Comparison of ENCODE assay signal across 1 cellular context in genomic region chr16:23941963-23942564, GRCh38.
TF ChIP-seq lines count a peak whose summit lies in the region.

No MANE protein-coding gene starts in this region.

TF ChIP-seq in K562, 482 proteins besides CTCF, POLR2A, EP300 and RAD21 (continued from another document):
- TF ChIP-seq, protein P1, sequence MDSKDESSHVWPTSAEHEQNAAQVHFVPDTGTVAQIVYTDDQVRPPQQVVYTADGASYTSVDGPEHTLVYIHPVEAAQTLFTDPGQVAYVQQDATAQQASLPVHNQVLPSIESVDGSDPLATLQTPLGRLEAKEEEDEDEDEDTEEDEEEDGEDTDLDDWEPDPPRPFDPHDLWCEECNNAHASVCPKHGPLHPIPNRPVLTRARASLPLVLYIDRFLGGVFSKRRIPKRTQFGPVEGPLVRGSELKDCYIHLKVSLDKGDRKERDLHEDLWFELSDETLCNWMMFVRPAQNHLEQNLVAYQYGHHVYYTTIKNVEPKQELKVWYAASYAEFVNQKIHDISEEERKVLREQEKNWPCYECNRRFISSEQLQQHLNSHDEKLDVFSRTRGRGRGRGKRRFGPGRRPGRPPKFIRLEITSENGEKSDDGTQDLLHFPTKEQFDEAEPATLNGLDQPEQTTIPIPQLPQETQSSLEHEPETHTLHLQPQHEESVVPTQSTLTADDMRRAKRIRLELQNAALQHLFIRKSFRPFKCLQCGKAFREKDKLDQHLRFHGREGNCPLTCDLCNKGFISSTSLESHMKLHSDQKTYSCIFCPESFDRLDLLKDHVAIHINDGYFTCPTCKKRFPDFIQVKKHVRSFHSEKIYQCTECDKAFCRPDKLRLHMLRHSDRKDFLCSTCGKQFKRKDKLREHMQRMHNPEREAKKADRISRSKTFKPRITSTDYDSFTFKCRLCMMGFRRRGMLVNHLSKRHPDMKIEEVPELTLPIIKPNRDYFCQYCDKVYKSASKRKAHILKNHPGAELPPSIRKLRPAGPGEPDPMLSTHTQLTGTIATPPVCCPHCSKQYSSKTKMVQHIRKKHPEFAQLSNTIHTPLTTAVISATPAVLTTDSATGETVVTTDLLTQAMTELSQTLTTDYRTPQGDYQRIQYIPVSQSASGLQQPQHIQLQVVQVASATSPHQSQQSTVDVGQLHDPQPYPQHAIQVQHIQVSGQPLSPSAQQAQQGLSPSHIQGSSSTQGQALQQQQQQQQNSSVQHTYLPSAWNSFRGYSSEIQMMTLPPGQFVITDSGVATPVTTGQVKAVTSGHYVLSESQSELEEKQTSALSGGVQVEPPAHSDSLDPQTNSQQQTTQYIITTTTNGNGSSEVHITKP (IDR thresholded peaks at IDR 0.05; ENCODE audit: partially characterized antibody): peak; percentile 55
- TF ChIP-seq MTF1 (CRISPR knock-in tag; IDR thresholded peaks at IDR 0.05; ENCODE audit: borderline replicate concordance) (no peak), ZNF134 (CRISPR knock-in tag; conservative IDR thresholded peaks at IDR 0.05) (no peak), ZNF512 (tag; IDR thresholded peaks at IDR 0.05) (no peak)
TF ChIP-seq in K562: peak in this region for 4.
